ENCODE assay signal across 1 cellular context in genomic region chr2:70091816-70092215, GRCh38.
TF ChIP-seq lines count a peak whose summit lies in the region.

No MANE protein-coding gene starts in this region.

TF ChIP-seq in K562, 482 proteins besides CTCF, POLR2A, EP300 and RAD21 (continued from another document):
- TF ChIP-seq MLLT1 (IDR thresholded peaks at IDR 0.05) (peak in 1 of 2 experiments; percentile 57; a peak in 1 of 4 replicates), ZKSCAN8 (CRISPR knock-in tag; IDR thresholded peaks at IDR 0.05) (no peak), ETV1 (tag; conservative IDR thresholded peaks at IDR 0.05; ENCODE audit: low read depth) (no peak), PBX2 (CRISPR knock-in tag; IDR thresholded peaks at IDR 0.05; ENCODE audit: low read depth) (no peak), PBX2 (tag; conservative IDR thresholded peaks at IDR 0.05; ENCODE audit: low read depth) (no peak), ZNF766 (CRISPR knock-in tag; conservative IDR thresholded peaks at IDR 0.05) (no peak), RBM25 (IDR thresholded peaks at IDR 0.05; ENCODE audit: low read depth, low read length, severe bottlenecking) (peak; percentile 10), ZC3H8 (IDR thresholded peaks at IDR 0.05) (no peak), THRAP3 (IDR thresholded peaks at IDR 0.05; ENCODE audit: borderline replicate concordance) (no peak)
